Comparison of ENCODE assay signal across 8 cellular contexts in the genomic region with DNA sequence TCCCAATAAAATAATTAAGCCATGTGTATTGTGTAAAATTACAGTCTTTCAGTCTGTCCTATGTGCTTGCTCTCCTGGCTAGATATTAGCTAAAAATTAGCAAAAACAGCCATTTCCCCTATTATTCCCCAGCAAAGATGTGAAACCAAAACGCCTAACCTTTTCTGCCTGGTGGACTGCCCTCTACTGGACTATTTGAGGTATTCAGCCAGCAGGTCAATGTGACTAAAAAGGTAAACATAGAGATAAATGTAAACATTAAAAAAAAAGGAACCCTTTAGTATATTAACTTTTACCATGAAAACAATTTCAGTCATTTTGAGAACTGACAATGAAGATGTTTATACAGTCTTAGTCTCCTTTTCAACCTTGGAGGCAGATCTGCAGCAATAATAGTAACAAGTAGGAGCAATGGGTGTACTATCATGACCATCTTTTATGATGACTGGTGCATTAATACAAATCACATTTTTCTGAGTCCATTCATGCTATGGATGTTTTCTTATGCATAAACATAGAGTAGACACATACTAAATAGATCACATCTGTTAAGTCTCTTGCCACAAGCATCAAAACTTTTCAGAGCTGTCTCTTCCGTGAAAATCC. TPM values are rescaled to one million over a fixed set of nuclear protein-coding genes. Genes with fewer than 3 reads are reported as not detected.
DNase-seq lines count a peak whose midpoint lies in the region; ATAC-seq and TF ChIP-seq lines count a peak whose summit lies in the region.

No MANE protein-coding gene starts in this region.

- peaks cover 34% of the 10 kb centered on the region for H3K36me3 Mint-ChIP-seq in HFFc6 (ENCODE audit: low read depth)

- H3K4me3 Mint-ChIP-seq in HFFc6, result no peak overlapping the region

- no peak for ATAC-seq in HG03095 (IDR thresholded peaks at IDR 0.05; ENCODE audit: unreplicated experiment)

- H3K4me1 Mint-ChIP-seq in HFFc6 (ENCODE audit: low read depth), result peaks cover 16% of the 10 kb centered on the region

- no peaks in the 10 kb centered on the region; the same call in 1 of the 2 replicates for H3K9me3 Mint-ChIP-seq in HFFc6

- no peaks in the 10 kb centered on the region for H3K27me3 Mint-ChIP-seq in HFFc6 (ENCODE audit: insufficient read depth)

- DNase-seq in AML-193 (lab: John Stamatoyannopoulos, UW), result peak; percentile 46 to 58
- DNase-seq in GM10266 (ENCODE audit: extremely low spot score), result peak; percentile 52
- peak; percentile 42 for DNase-seq in HFFc6
- peak; percentile 45 for DNase-seq in NCI-H2227 (lab: John Stamatoyannopoulos, UW; ENCODE audit: unreplicated experiment)
- DNase-seq in cerebellar cortex (ENCODE audit: low spot score), result peak; percentile 62
- DNase-seq in lung microvascular endothelial cell (ENCODE audit: low read depth in 2 of 2), result peak; percentile 45 to 64
- DNase-seq in activated T-cell treated with anti-CD3 and anti-CD28 coated beads, Interleukin-2, amount 50 U/mL, for 1 hour, result no peak

- TF ChIP-seq CTCF in GM10266 (IDR thresholded peaks at IDR 0.05; ENCODE audit: control insufficient read depth, insufficient read depth, low read depth, missing control alignments) (peak; percentile 75), HFFc6 (IDR thresholded peaks at IDR 0.05) (peak; percentile 91)

- 0 out of 2 replicates have a peak overlapping the region, but pooled peaks have one; percentile 5 for H3K27ac Mint-ChIP-seq in HFFc6

RNA-seq across cellular contexts. Expression of gene ATG12, which starts 10.1 kb away (rescaled TPM):
- total RNA-seq in HFFc6 (2021; fragmentation: NEBNext Ultra II Directional; extraction: Animal tissue kit (Norgen Biotek cat#: 25700)), result 10 to 100 TPM; 58.3 to 75.9 (median 63.3) TPM
- 17.9 and 18.8 TPM in 2 replicates for total RNA-seq in lung microvascular endothelial cell

RNA-seq across cellular contexts. Expression of gene AP3S1, which starts 10.5 kb away (rescaled TPM):
- 100 to 1,000 TPM; 109 to 131 (median 122) TPM for total RNA-seq in HFFc6 (2021; fragmentation: NEBNext Ultra II Directional; extraction: Animal tissue kit (Norgen Biotek cat#: 25700))
- 57.7 and 63.2 TPM in 2 replicates for total RNA-seq in lung microvascular endothelial cell

RNA-seq across cellular contexts. Expression of gene CDO1, which starts 14.8 kb away (rescaled TPM):
- under 1 TPM in 4 of 6 experiments, not detected in 2; 0.12 to 0.26 (median 0.18) TPM for total RNA-seq in HFFc6 (2021; fragmentation: NEBNext Ultra II Directional; extraction: Animal tissue kit (Norgen Biotek cat#: 25700))
- 0.65 TPM in 1 of 2 replicates, not detected in the other for total RNA-seq in lung microvascular endothelial cell
